Comparison of ENCODE assay signal across 19 cellular contexts in the genomic region with DNA sequence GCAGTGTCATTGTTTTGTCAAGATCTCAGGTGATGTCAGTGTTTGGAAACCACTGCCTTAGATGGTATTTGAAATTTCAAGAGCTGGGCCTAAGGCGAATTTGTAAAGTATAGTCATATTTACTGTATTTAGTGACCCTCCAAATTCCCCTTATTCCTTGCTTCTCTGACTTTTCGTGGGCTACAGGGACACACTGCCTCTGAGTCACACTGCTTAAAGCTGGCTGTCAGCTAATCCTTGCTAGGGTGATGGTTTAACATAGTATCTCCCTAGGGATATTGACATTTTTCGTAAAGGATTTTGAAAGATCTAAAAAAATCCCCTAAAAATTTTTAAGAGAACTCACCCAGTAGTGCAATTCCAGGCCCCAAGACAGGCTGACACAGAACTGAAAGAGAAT. TPM values are rescaled to one million over a fixed set of nuclear protein-coding genes. Genes with fewer than 3 reads are reported as not detected.
DNase-seq lines count a peak whose midpoint lies in the region; ATAC-seq and TF ChIP-seq lines count a peak whose summit lies in the region.
"Had no signal": no experiment of that assay in that cellular context is flagged by ENCODE, and none has a peak within 500 bp of the region (broad histone marks: within the 10 kb centered on the region; RNA-seq: fewer than 3 reads in every experiment).

No MANE protein-coding gene starts in this region.

- H4K8ac ChIP-seq in IMR-90 (ENCODE audit: low read depth in 2 of 2, low read length in 2 of 2): no peak overlapping the region; a peak in 1 of 4 replicates

- no peak overlapping the region for H3K14ac ChIP-seq in IMR-90 (replicated peaks; ENCODE audit: low read depth, low read length)

- H3K4me3 Mint-ChIP-seq in stimulated activated naive B cell treated with anti-CD40 and anti-IgM and Interleukin-4, amounts not matched to agents 10 μg/mL and 1 μg/mL and 100 μg/mL, for 72 hours: no peak overlapping the region
- H3K4me3 Mint-ChIP-seq in progenitor cell of endocrine pancreas (ENCODE audit: low read depth): no peak overlapping the region
- H3K4me3 Mint-ChIP-seq: B cell; CD8-positive, alpha-beta T cell had no signal

- H3K27ac ChIP-seq in IMR-90 (ENCODE audit: insufficient read depth, low read length) (no peak overlapping the region), SJSA1 (peak overlapping the region; percentile 75)
- H3K27ac ChIP-seq: SJCRH30 had no signal

- TF ChIP-seq CTCF in IMR-90 (conservative IDR thresholded peaks at IDR 0.05; ENCODE audit: low read depth, low read length): no peak
- no peak for TF ChIP-seq CTCF in progenitor cell of endocrine pancreas (IDR thresholded peaks at IDR 0.05; ENCODE audit: unreplicated experiment)

- H3K4me1 Mint-ChIP-seq in stimulated activated naive B cell treated with anti-CD40 and anti-IgM and Interleukin-4, amounts not matched to agents 10 μg/mL and 1 μg/mL and 100 μg/mL, for 72 hours: peaks cover 23 to 41% of the 10 kb centered on the region in 2 donors
- peaks cover 14% of the 10 kb centered on the region for H3K4me1 Mint-ChIP-seq in progenitor cell of endocrine pancreas (ENCODE audit: low read depth)

- H2AK9ac ChIP-seq in IMR-90 (replicated peaks; ENCODE audit: low read depth, low read length, poor library complexity): no peak overlapping the region

- H3K79me1 ChIP-seq in IMR-90 (ENCODE audit: low read depth in 1 of 2, low read length in 2 of 2): no peaks in the 10 kb centered on the region

- POLR2A ChIA-PET in IMR-90 (lab: Charles Lee; ENCODE audit: unreplicated experiment): no interaction called here

- no peak overlapping the region for H3K4ac ChIP-seq in IMR-90 (ENCODE audit: low read depth, low read length)

- no peak overlapping the region for H4K91ac ChIP-seq in IMR-90 (ENCODE audit: insufficient read depth, low read depth, low read length)

- CTCF ChIA-PET in IMR-90 (lab: Yijun Ruan, JAX): interaction anchor here (1.0 kb wide), 1 partner anchor 9 kb away, joined by 3 read pairs; no protein-coding TSS in a partner anchor

- H2BK20ac ChIP-seq in IMR-90 (ENCODE audit: low read depth, low read length): no peak overlapping the region

- no TSS peak for BruUV-seq in IMR-90 (replicated peaks; lab: Mats Ljungman, UMichigan)

- TF ChIP-seq RAD21 in IMR-90 (IDR thresholded peaks at IDR 0.05; ENCODE audit: low read length): no peak

- intact Hi-C loops in IMR-90 (cut with micrococcal nuclease): loop anchor here (2.0 kb wide), 1 partner anchor 57 kb away; no protein-coding TSS in a partner anchor

- dilution Hi-C loops in IMR-90 (cut with HindIII; ENCODE audit: low sequenced_read_pairs, unreplicated experiment): no loop called here

- H4K20me1 ChIP-seq in IMR-90 (ENCODE audit: insufficient read depth, low read length): no peaks in the 10 kb centered on the region

- H3K27me3 ChIP-seq in IMR-90 (ENCODE audit: control insufficient read depth, insufficient read depth, low read length) (peaks cover 32% of the 10 kb centered on the region), SJSA1 (replicated peaks) (peaks cover 18% of the 10 kb centered on the region)

- WGBS in IMR-90 (ENCODE audit: extremely low coverage in 2 of 2, insufficient read length in 1 of 2), 2 experiments: no CpG with 5 or more reads among the region's 3 CpGs

- H3K4me1 ChIP-seq in IMR-90 (ENCODE audit: control insufficient read depth, insufficient read depth, low read length) (peaks cover 5% of the 10 kb centered on the region), SJSA1 (replicated peaks) (peaks cover 51% of the 10 kb centered on the region)
- H3K4me1 ChIP-seq: SJCRH30 had no signal

- H3K27me3 Mint-ChIP-seq in stimulated activated naive B cell treated with anti-CD40 and anti-IgM and Interleukin-4, amounts not matched to agents 10 μg/mL and 1 μg/mL and 100 μg/mL, for 72 hours: peaks cover 50 to 77% of the 10 kb centered on the region in 2 donors
- H3K27me3 Mint-ChIP-seq in progenitor cell of endocrine pancreas: peaks cover 70% of the 10 kb centered on the region

- DNase-seq in IMR-90 (no peak), SJSA1 (ENCODE audit: low read depth in 1 of 2, low spot score in 2 of 2) (peak in 1 of 2 experiments; percentile 23), kidney tubule cell (ENCODE audit: low spot score) (peak; percentile 28), SW480 (ENCODE audit: low spot score) (no peak), NCI-H1694 treated with DMSO at 0.1 percent for 48 hours (lab: John Stamatoyannopoulos, UW) (no peak), progenitor cell of endocrine pancreas (ENCODE audit: low spot score, unreplicated experiment) (no peak)
- DNase-seq in stimulated activated naive B cell treated with anti-CD40 and anti-IgM and Interleukin-4, amounts not matched to agents 10 μg/mL and 1 μg/mL and 100 μg/mL, for 72 hours: no peak
- no peak for DNase-seq in stimulated activated CD4-positive, alpha-beta T cell treated with anti-CD3 and anti-CD28 coated beads, Interleukin-2, amount 100 ng/mL, for 48 hours
- DNase-seq: CD8-positive, alpha-beta T cell; HFFc6; KG1; MG63; NCI-H1105; NCI-H187; NCI-H2171; NCI-H446 treated with DMSO at 0.1 percent for 48 hours; RPMI8226; SJCRH30 had no signal

- no peak overlapping the region for H3K23ac ChIP-seq in IMR-90 (ENCODE audit: low read depth, low read length)

- no peaks in the 10 kb centered on the region for H3K9me3 ChIP-seq in IMR-90 (ENCODE audit: control insufficient read depth, insufficient read depth, low read length)
- no peaks in the 10 kb centered on the region for H3K9me3 ChIP-seq in SJSA1 (replicated peaks)
- H3K9me3 ChIP-seq: MG63, SJCRH30 had no signal

- TF ChIP-seq POLR2A in IMR-90 (IDR thresholded peaks at IDR 0.05; ENCODE audit: low read depth, low read length): no peak

- H2AFZ ChIP-seq in IMR-90 (replicated peaks; ENCODE audit: low read length, poor library complexity): no peak overlapping the region

- H2AK5ac ChIP-seq in IMR-90 (ENCODE audit: low read depth, low read length): peak overlapping the region; percentile 24; the same call in 1 of the 2 replicates

- H3K9me3 Mint-ChIP-seq in stimulated activated naive B cell treated with anti-CD40 and anti-IgM and Interleukin-4, amounts not matched to agents 10 μg/mL and 1 μg/mL and 100 μg/mL, for 72 hours: no peaks in the 10 kb centered on the region
- H3K9me3 Mint-ChIP-seq in progenitor cell of endocrine pancreas (ENCODE audit: low read depth): no peaks in the 10 kb centered on the region
- H3K9me3 Mint-ChIP-seq: CD8-positive, alpha-beta T cell; HFFc6 had no signal

- H3K9ac ChIP-seq in IMR-90 (ENCODE audit: low read depth, low read length): no peak overlapping the region

- H3K9me1 ChIP-seq in IMR-90 (ENCODE audit: insufficient read depth, low read length): peaks cover 4% of the 10 kb centered on the region

- H3K36me3 ChIP-seq in IMR-90 (ENCODE audit: control insufficient read depth, insufficient read depth, low read length): no peaks in the 10 kb centered on the region
- H3K36me3 ChIP-seq in SJSA1: no peaks in the 10 kb centered on the region
- H3K36me3 ChIP-seq: MG63, SJCRH30 had no signal

- H3K27ac Mint-ChIP-seq in stimulated activated naive B cell treated with anti-CD40 and anti-IgM and Interleukin-4, amounts not matched to agents 10 μg/mL and 1 μg/mL and 100 μg/mL, for 72 hours: peak overlapping the region; percentile 14
- no peak overlapping the region for H3K27ac Mint-ChIP-seq in progenitor cell of endocrine pancreas
- H3K27ac Mint-ChIP-seq: B cell; CD8-positive, alpha-beta T cell had no signal

- no peak overlapping the region for H4K5ac ChIP-seq in IMR-90 (ENCODE audit: low read depth, low read length)

- H2BK15ac ChIP-seq in IMR-90 (ENCODE audit: low read depth, low read length): peak overlapping the region; percentile 55; the same call in 2 of the 3 replicates

- H3K36me3 Mint-ChIP-seq in stimulated activated naive B cell treated with anti-CD40 and anti-IgM and Interleukin-4, amounts not matched to agents 10 μg/mL and 1 μg/mL and 100 μg/mL, for 72 hours: peaks cover 0 to 3% of the 10 kb centered on the region in 2 donors
- H3K36me3 Mint-ChIP-seq in progenitor cell of endocrine pancreas (ENCODE audit: insufficient read depth): no peaks in the 10 kb centered on the region
- H3K36me3 Mint-ChIP-seq: CD8-positive, alpha-beta T cell had no signal

- in situ Hi-C loops in IMR-90 (cut with MboI; ENCODE audit: low sequenced_read_pairs): no loop called here

- H3K4me3 ChIP-seq in IMR-90 (ENCODE audit: insufficient read depth, low read depth, low read length) (no peak overlapping the region), SJSA1 (no peak overlapping the region)
- H3K4me3 ChIP-seq: MG63, SJCRH30 had no signal

- no peak overlapping the region for H2BK5ac ChIP-seq in IMR-90 (ENCODE audit: low read depth, low read length, poor library complexity, severe bottlenecking)

- H2BK120ac ChIP-seq in IMR-90 (ENCODE audit: low read depth, low read length): no peak overlapping the region

- no peak overlapping the region for H3K18ac ChIP-seq in IMR-90 (ENCODE audit: low read depth, low read length)

- no peak for ATAC-seq in IMR-90 (ENCODE audit: low read depth)
- peak; percentile 36 to 50 for ATAC-seq in stimulated activated naive B cell treated with anti-CD40 and anti-IgM and Interleukin-4, amounts not matched to agents 10 μg/mL and 1 μg/mL and 100 μg/mL, for 72 hours (replicated peaks)
- ATAC-seq: CD8-positive, alpha-beta T cell had no signal

- H3K4me2 ChIP-seq in IMR-90 (ENCODE audit: low read depth, low read length): no peak overlapping the region

- H3K56ac ChIP-seq in IMR-90 (ENCODE audit: extremely low read depth, insufficient read depth, low read length): no peak overlapping the region

TF ChIP-seq in IMR-90, 13 proteins besides CTCF, POLR2A, EP300 and RAD21:
- TF ChIP-seq NFE2L2 (IDR thresholded peaks at IDR 0.05; ENCODE audit: low read depth, low read length) (no peak), MAFK (IDR thresholded peaks at IDR 0.05; ENCODE audit: low read depth, low read length) (no peak), SMC3 (IDR thresholded peaks at IDR 0.05; ENCODE audit: low read depth, low read length) (no peak)

RNA-seq across cellular contexts. Expression of a gene that starts 4.1 kb away (rescaled TPM):
- total RNA-seq in IMR-90 (2012; rRNA removed) (0.18 and 0.28 TPM in 2 replicates), progenitor cell of endocrine pancreas (2.5 and 3.4 TPM in 2 replicates)
- polyA plus RNA-seq in IMR-90 (2012; rRNA removed): 0.19 TPM in 2 replicates
- polyA plus RNA-seq in IMR-90 (2012; cell fraction: cytosol; rRNA removed): 0.14 and 0.20 TPM in 2 replicates
- polyA plus RNA-seq in IMR-90 (2012; cell fraction: nucleus; rRNA removed; ENCODE audit: low replicate concordance): 0.07 and 0.17 TPM in 2 replicates
- total RNA-seq in SJSA1 (2014; rRNA removed; shearing (Covaris generic)): 1.4 and 1.7 TPM in 2 replicates
- total RNA-seq: CD8-positive, alpha-beta T cell had no signal
